ENCODE assay signal across 30 cellular contexts in the genomic region with DNA sequence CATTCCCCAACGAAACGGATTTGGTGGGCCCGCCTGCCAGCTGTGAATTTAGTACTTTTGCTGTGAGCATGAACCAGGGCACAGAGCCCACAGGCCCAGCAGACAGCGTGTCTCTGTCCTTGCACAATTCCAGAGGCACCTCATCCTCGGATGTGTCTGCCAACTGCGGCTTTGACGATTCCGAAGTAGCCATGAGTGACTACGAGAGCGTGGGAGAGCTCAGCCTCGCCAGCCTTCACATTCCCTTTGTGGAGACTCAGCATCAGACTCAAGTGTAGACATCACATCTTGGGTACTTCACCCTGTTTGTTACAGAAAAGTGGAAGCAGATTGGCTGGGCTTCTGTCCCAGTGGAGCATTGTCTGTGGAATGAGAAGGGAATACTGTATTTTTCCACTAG.
"Had no signal": no experiment of that assay in that cellular context is flagged by ENCODE, and none has a peak within 500 bp of the region (broad histone marks: within the 10 kb centered on the region; RNA-seq: fewer than 3 reads in every experiment).

No MANE protein-coding gene starts in this region.

- DNase-seq: activated B cell treated with CpG ODN at 0.5 μM for 24 hours; activated CD4-positive, alpha-beta memory T cell treated with anti-CD3 and anti-CD28 coated beads for 36 hours; activated CD4-positive, alpha-beta T cell treated with anti-CD3 and anti-CD28 coated beads for 4 hours; activated CD4-positive, alpha-beta T cell treated with anti-CD3 and anti-CD28 coated beads, Interleukin-2, amount 10 ng/mL, durations not matched to agents 24 days and 14 days; activated CD4-positive, alpha-beta T cell treated with anti-CD3 and anti-CD28 coated beads, Interleukin-2, amount 50 U/mL, for 1 hour; activated CD4-positive, alpha-beta T cell treated with anti-CD3 and anti-CD28 coated beads, Interleukin-2, amount 50 U/mL, for 4 hours; activated CD4-positive, CD25-positive, alpha-beta regulatory T cell treated with anti-CD3 and anti-CD28 coated beads, Interleukin-2, amount 50 U/mL, for 72 hours; activated CD8-positive, alpha-beta memory T cell treated with anti-CD3 and anti-CD28 coated beads, Interleukin-2, amount 50 U/mL, for 4 hours; activated CD8-positive, alpha-beta T cell treated with anti-CD3 and anti-CD28 coated beads for 36 hours; activated effector memory CD4-positive, alpha-beta T cell treated with anti-CD3 and anti-CD28 coated beads, Interleukin-2, amount 50 U/mL, for 16 hours; activated gamma-delta T cell treated with Interleukin-2 at 50 U/mL for 16 hours; activated naive CD4-positive, alpha-beta T cell; activated naive CD4-positive, alpha-beta T cell treated with anti-CD3 and anti-CD28 coated beads for 36 hours; activated naive CD4-positive, alpha-beta T cell treated with anti-CD3 and anti-CD28 coated beads, Interleukin-2, amount 50 U/mL, for 16 hours; activated naive CD8-positive, alpha-beta T cell treated with anti-CD3 and anti-CD28 coated beads for 36 hours; activated T-cell treated with anti-CD3 and anti-CD28 coated beads for 4 hours; activated T-cell treated with anti-CD3 and anti-CD28 coated beads, Interleukin-2, amount 50 U/mL, for 1 hour; activated T-cell treated with anti-CD3 and anti-CD28 coated beads, Interleukin-2, amount 50 U/mL, for 4 hours; activated T-cell treated with anti-CD3 and anti-CD28 coated beads, Interleukin-2, amount 50 U/mL, for 72 hours; adrenal gland; amniotic stem cell; aorta; body of pancreas; brain microvascular endothelial cell; central memory CD4-positive, alpha-beta T cell; T-helper 1 cell; T-helper 2 cell; T-helper 9 cell had no signal

- H3K9me3 ChIP-seq: adrenal gland, body of pancreas, breast epithelium had no signal

- H3K4me1 ChIP-seq: adrenal gland, body of pancreas, breast epithelium had no signal

- H3K27me3 ChIP-seq: adrenal gland, body of pancreas, brain microvascular endothelial cell, breast epithelium had no signal

- H3K27ac ChIP-seq: adrenal gland, body of pancreas, brain microvascular endothelial cell, breast epithelium, VCaP had no signal

- H3K36me3 ChIP-seq: adrenal gland, brain microvascular endothelial cell, breast epithelium had no signal

- H3K4me3 ChIP-seq: adrenal gland, body of pancreas, breast epithelium had no signal
